Comparison of ENCODE assay signal across 18 cellular contexts in the genomic region with DNA sequence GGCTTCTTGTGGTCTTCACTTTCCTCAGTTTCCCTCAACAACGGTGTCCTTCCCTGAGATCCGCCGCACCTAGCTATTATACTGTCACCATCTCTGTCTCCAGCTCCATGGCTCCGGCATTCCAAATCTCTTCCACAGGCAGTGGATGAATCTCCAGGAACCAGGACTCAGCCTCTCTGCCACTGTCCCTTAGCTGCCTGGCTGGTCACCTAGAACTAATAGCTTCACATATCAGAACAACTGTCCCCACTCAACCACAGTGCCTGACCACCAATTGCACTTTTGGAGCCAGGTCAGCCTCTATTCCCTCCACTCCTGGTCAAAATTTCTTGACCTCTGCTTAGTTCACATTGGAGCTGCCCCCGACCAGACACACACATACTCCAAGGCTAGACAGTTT. TPM values are rescaled to one million over a fixed set of nuclear protein-coding genes. Genes with fewer than 3 reads are reported as not detected.
DNase-seq lines count a peak whose midpoint lies in the region; ATAC-seq and TF ChIP-seq lines count a peak whose summit lies in the region.
"Had no signal": no experiment of that assay in that cellular context is flagged by ENCODE, and none has a peak within 500 bp of the region (broad histone marks: within the 10 kb centered on the region; RNA-seq: fewer than 3 reads in every experiment).

No MANE protein-coding gene starts in this region.

- no peaks in the 10 kb centered on the region for H3K9me3 ChIP-seq in esophagus muscularis mucosa
- H3K9me3 ChIP-seq in neural progenitor cell (ENCODE audit: low read depth) = no peaks in the 10 kb centered on the region
- H3K9me3 ChIP-seq in colonic mucosa = no peaks in the 10 kb centered on the region
- H3K9me3 ChIP-seq in uterus = no peaks in the 10 kb centered on the region

- no peak for TF ChIP-seq POLR2A in esophagus muscularis mucosa (IDR thresholded peaks at IDR 0.05; ENCODE audit: low read depth)
- no peak for TF ChIP-seq POLR2A in uterus (IDR thresholded peaks at IDR 0.05)

- peaks cover 26% of the 10 kb centered on the region for H3F3A ChIP-seq in neural progenitor cell (ENCODE audit: low read depth)

- intact Hi-C loops in activated B cell treated with CpG ODN at 0.5 μM for 24 hours (cut with micrococcal nuclease) = no loop called here
- intact Hi-C loops in esophagus muscularis mucosa (cut with DNase I) = no loop called here
- intact Hi-C loops in colonic mucosa (cut with DNase I) = no loop called here
- intact Hi-C loops in uterus (cut with DNase I; ENCODE audit: low total_unique reads) = no loop called here

- H3K27ac ChIP-seq in esophagus muscularis mucosa (replicated peaks in 1 of 4) (no peak overlapping the region), neural progenitor cell (no peak overlapping the region), colonic mucosa (no peak overlapping the region), uterus (no peak overlapping the region)

- peaks cover 18% of the 10 kb centered on the region for H3K4me1 Mint-ChIP-seq in activated B cell treated with CpG ODN at 0.5 μM for 24 hours
- peaks cover 23% of the 10 kb centered on the region for H3K4me1 Mint-ChIP-seq in neural progenitor cell
- peaks cover 17 to 20% of the 10 kb centered on the region in 2 donors for H3K4me1 Mint-ChIP-seq in stimulated activated naive B cell treated with anti-CD40 and anti-IgM and Interleukin-4, amounts not matched to agents 10 μg/mL and 1 μg/mL and 100 μg/mL, for 72 hours
- H3K4me1 Mint-ChIP-seq in endothelial cell (ENCODE audit: unreplicated experiment) = no peaks in the 10 kb centered on the region
- H3K4me1 Mint-ChIP-seq: CD4-positive, alpha-beta memory T cell had no signal

- DNase-seq in activated B cell treated with CpG ODN at 0.5 μM for 24 hours (no peak), esophagus muscularis mucosa (ENCODE audit: extremely low spot score) (peak; percentile 85), neural progenitor cell (ENCODE audit: low spot score) (no peak), colonic mucosa (no peak), HuH-7.5 (ENCODE audit: low spot score) (no peak), endothelial cell (ENCODE audit: low spot score) (no peak), uterus (no peak)
- DNase-seq in stimulated activated naive B cell treated with anti-CD40 and anti-IgM and Interleukin-4, amounts not matched to agents 10 μg/mL and 1 μg/mL and 100 μg/mL, for 72 hours = no peak
- DNase-seq: C1 segment of cervical spinal cord; Calu3; CD4-positive, alpha-beta memory T cell; COR-L47; DMS53; DMS79 treated with DMSO at 0.1 percent for 48 hours; GF-D8 had no signal

- POLR2A ChIA-PET in activated B cell treated with CpG ODN at 0.5 μM for 24 hours (lab: Charles Lee) = no interaction called here

- H3K4me1 ChIP-seq in esophagus muscularis mucosa (peaks cover 0 to 3% (median 1%) of the 10 kb centered on the region in 4 donors), neural progenitor cell (peaks cover 21% of the 10 kb centered on the region), colonic mucosa (no peaks in the 10 kb centered on the region), uterus (no peaks in the 10 kb centered on the region)

- no peak overlapping the region for H2AFZ ChIP-seq in neural progenitor cell (replicated peaks)
- H2AFZ ChIP-seq: GM23338 had no signal

- H3K4me3 ChIP-seq in esophagus muscularis mucosa = no peak overlapping the region
- H3K4me3 ChIP-seq in neural progenitor cell = no peak overlapping the region
- no peak overlapping the region for H3K4me3 ChIP-seq in colonic mucosa
- no peak overlapping the region for H3K4me3 ChIP-seq in uterus
- H3K4me3 ChIP-seq: GM23338 had no signal

- no peaks in the 10 kb centered on the region for H3K36me3 ChIP-seq in esophagus muscularis mucosa
- no peaks in the 10 kb centered on the region for H3K36me3 ChIP-seq in neural progenitor cell
- H3K36me3 ChIP-seq in colonic mucosa = no peaks in the 10 kb centered on the region
- H3K36me3 ChIP-seq in uterus = no peaks in the 10 kb centered on the region

- H3K9ac ChIP-seq in neural progenitor cell (no peak overlapping the region), colonic mucosa (ENCODE audit: low read depth in 2 of 2, low read length in 2 of 2) (no peak overlapping the region)

- no peak overlapping the region for H3K4me2 ChIP-seq in neural progenitor cell
- H3K4me2 ChIP-seq: GM23338 had no signal

- H3K4me3 Mint-ChIP-seq in activated B cell treated with CpG ODN at 0.5 μM for 24 hours (no peak overlapping the region), neural progenitor cell (no peak overlapping the region), endothelial cell (ENCODE audit: unreplicated experiment) (no peak overlapping the region)
- H3K4me3 Mint-ChIP-seq in stimulated activated naive B cell treated with anti-CD40 and anti-IgM and Interleukin-4, amounts not matched to agents 10 μg/mL and 1 μg/mL and 100 μg/mL, for 72 hours = no peak overlapping the region
- H3K4me3 Mint-ChIP-seq: CD4-positive, alpha-beta memory T cell; GM23338 had no signal

- peak overlapping the region; percentile 4 for H3K27ac Mint-ChIP-seq in activated B cell treated with CpG ODN at 0.5 μM for 24 hours
- peak overlapping the region; percentile 4 for H3K27ac Mint-ChIP-seq in neural progenitor cell
- H3K27ac Mint-ChIP-seq in stimulated activated naive B cell treated with anti-CD40 and anti-IgM and Interleukin-4, amounts not matched to agents 10 μg/mL and 1 μg/mL and 100 μg/mL, for 72 hours = peak overlapping the region; percentile 11
- no peak overlapping the region for H3K27ac Mint-ChIP-seq in endothelial cell (ENCODE audit: unreplicated experiment)
- H3K27ac Mint-ChIP-seq: GM23338 had no signal

- ATAC-seq in activated B cell treated with CpG ODN at 0.5 μM for 24 hours (ENCODE audit: low read depth) = no peak
- no peak for ATAC-seq in stimulated activated naive B cell treated with anti-CD40 and anti-IgM and Interleukin-4, amounts not matched to agents 10 μg/mL and 1 μg/mL and 100 μg/mL, for 72 hours (replicated peaks)
- ATAC-seq: GM23338, HCT116 had no signal

- H3K9me3 Mint-ChIP-seq in activated B cell treated with CpG ODN at 0.5 μM for 24 hours = peaks cover 4% of the 10 kb centered on the region
- no peaks in the 10 kb centered on the region for H3K9me3 Mint-ChIP-seq in neural progenitor cell
- peaks cover 0 to 4% of the 10 kb centered on the region in 2 donors for H3K9me3 Mint-ChIP-seq in stimulated activated naive B cell treated with anti-CD40 and anti-IgM and Interleukin-4, amounts not matched to agents 10 μg/mL and 1 μg/mL and 100 μg/mL, for 72 hours
- no peaks in the 10 kb centered on the region for H3K9me3 Mint-ChIP-seq in endothelial cell (ENCODE audit: unreplicated experiment)
- H3K9me3 Mint-ChIP-seq: GM23338 had no signal

- WGBS in esophagus muscularis mucosa = 99% methylated on average over 5 of the region's 5 CpGs

- H3K27me3 ChIP-seq in esophagus muscularis mucosa = no peaks in the 10 kb centered on the region
- H3K27me3 ChIP-seq in neural progenitor cell = peaks cover 50% of the 10 kb centered on the region
- no peaks in the 10 kb centered on the region for H3K27me3 ChIP-seq in colonic mucosa
- H3K27me3 ChIP-seq in uterus = no peaks in the 10 kb centered on the region

- no peaks in the 10 kb centered on the region for H3K79me2 ChIP-seq in neural progenitor cell (ENCODE audit: low read depth)

- CTCF ChIA-PET in activated B cell treated with CpG ODN at 0.5 μM for 24 hours (lab: Charles Lee) = no interaction called here

- TF ChIP-seq CTCF in activated B cell treated with CpG ODN at 0.5 μM for 24 hours (IDR thresholded peaks at IDR 0.05) (no peak), esophagus muscularis mucosa (IDR thresholded peaks at IDR 0.05) (no peak), neural progenitor cell (IDR thresholded peaks at IDR 0.05) (no peak), colonic mucosa (IDR thresholded peaks at IDR 0.05) (no peak), endothelial cell (IDR thresholded peaks at IDR 0.05; ENCODE audit: unreplicated experiment) (no peak), uterus (IDR thresholded peaks at IDR 0.05) (no peak)

- H3K36me3 Mint-ChIP-seq in activated B cell treated with CpG ODN at 0.5 μM for 24 hours (ENCODE audit: low read depth) (no peaks in the 10 kb centered on the region), neural progenitor cell (no peaks in the 10 kb centered on the region), endothelial cell (ENCODE audit: low read depth, unreplicated experiment) (no peaks in the 10 kb centered on the region)
- H3K36me3 Mint-ChIP-seq in stimulated activated naive B cell treated with anti-CD40 and anti-IgM and Interleukin-4, amounts not matched to agents 10 μg/mL and 1 μg/mL and 100 μg/mL, for 72 hours = no peaks in the 10 kb centered on the region
- H3K36me3 Mint-ChIP-seq: CD4-positive, alpha-beta memory T cell had no signal

- H3K27me3 Mint-ChIP-seq in activated B cell treated with CpG ODN at 0.5 μM for 24 hours = no peaks in the 10 kb centered on the region
- H3K27me3 Mint-ChIP-seq in neural progenitor cell (ENCODE audit: insufficient read depth, low read depth) = peaks cover 15% of the 10 kb centered on the region
- no peaks in the 10 kb centered on the region for H3K27me3 Mint-ChIP-seq in stimulated activated naive B cell treated with anti-CD40 and anti-IgM and Interleukin-4, amounts not matched to agents 10 μg/mL and 1 μg/mL and 100 μg/mL, for 72 hours
- peaks cover 4% of the 10 kb centered on the region for H3K27me3 Mint-ChIP-seq in endothelial cell (ENCODE audit: unreplicated experiment)
- H3K27me3 Mint-ChIP-seq: CD4-positive, alpha-beta memory T cell had no signal

- peaks cover 16% of the 10 kb centered on the region for H4K20me1 ChIP-seq in neural progenitor cell (ENCODE audit: low read depth)

- no peak for TF ChIP-seq EP300 in esophagus muscularis mucosa (IDR thresholded peaks at IDR 0.05)

RNA-seq across cellular contexts. Expression of gene AFF3, which starts 38.1 kb away (rescaled TPM):
- total RNA-seq in activated B cell treated with CpG ODN at 0.5 μM for 24 hours (228 and 271 TPM in 2 replicates), esophagus muscularis mucosa (10 to 100 TPM; 36.4 to 99.5 (median 56.9) TPM), neural progenitor cell (ENCODE audit: low replicate concordance) (0.26 and 0.56 TPM in 2 replicates), colonic mucosa (1 to 10 TPM in 1 of 2 donors, under 1 TPM in 1; 0.86 to 2.6 TPM), endothelial cell (ENCODE audit: unreplicated experiment) (12.2 TPM), uterus (10 to 100 TPM in 2 of 4 donors, 1 to 10 TPM in 2; 8.5 to 77.2 (median 27.1) TPM)
- total RNA-seq: A673, Calu3 had no signal
